ENCODE assay signal across 8 cellular contexts in the genomic region with DNA sequence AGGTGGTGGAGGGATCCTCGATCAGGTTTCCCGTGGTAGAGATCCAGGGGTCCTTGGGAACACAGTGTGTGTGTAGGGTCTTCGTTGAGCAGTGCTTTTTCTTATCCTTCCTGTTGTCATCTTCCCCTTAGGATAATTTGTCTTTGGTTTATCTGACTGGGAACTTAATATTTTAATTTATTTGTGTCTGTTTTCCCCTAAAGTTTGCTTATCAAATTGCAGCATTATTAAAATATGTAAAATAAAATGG. TPM values are rescaled to one million over a fixed set of nuclear protein-coding genes. Genes with fewer than 3 reads are reported as not detected.
DNase-seq lines count a peak whose midpoint lies in the region; ATAC-seq and TF ChIP-seq lines count a peak whose summit lies in the region.

No MANE protein-coding gene starts in this region.

- H3K36me3 Mint-ChIP-seq in activated T-helper 17 cell treated with anti-CD3 and anti-CD28 coated beads, Interleukin-2, amount 50 U/mL, for 72 hours (ENCODE audit: low read depth), result peaks cover 71% of the 10 kb centered on the region
- peaks cover 58% of the 10 kb centered on the region for H3K36me3 Mint-ChIP-seq in stimulated activated effector memory CD8-positive, alpha-beta T cell treated with anti-CD3 and anti-CD28 coated beads, Interleukin-12 subunit alpha, Interleukin-12 subunit beta, amount 100 ng/mL, for 72 hours

- peak overlapping the region; percentile 95 for H3K9ac ChIP-seq in iPS-15b (ENCODE audit: low read depth, low read length)

- H3K36me3 ChIP-seq in iPS-15b (ENCODE audit: control insufficient read depth, insufficient read depth, low read length), result no peaks in the 10 kb centered on the region

- H3K27me3 Mint-ChIP-seq in activated T-helper 17 cell treated with anti-CD3 and anti-CD28 coated beads, Interleukin-2, amount 50 U/mL, for 72 hours, result no peaks in the 10 kb centered on the region

- H3K4me3 ChIP-seq in HFF-Myc (replicated peaks; ENCODE audit: low read depth, low read length) (peak overlapping the region; percentile 93), iPS-15b (ENCODE audit: low read depth, low read length) (peak overlapping the region; percentile 99)

- H3K4me1 Mint-ChIP-seq in activated T-helper 17 cell treated with anti-CD3 and anti-CD28 coated beads, Interleukin-2, amount 50 U/mL, for 72 hours, result peaks cover 31% of the 10 kb centered on the region
- peaks cover 34% of the 10 kb centered on the region for H3K4me1 Mint-ChIP-seq in stimulated activated effector memory CD8-positive, alpha-beta T cell treated with anti-CD3 and anti-CD28 coated beads, Interleukin-12 subunit alpha, Interleukin-12 subunit beta, amount 100 ng/mL, for 72 hours

- H3K9me3 Mint-ChIP-seq in activated T-helper 17 cell treated with anti-CD3 and anti-CD28 coated beads, Interleukin-2, amount 50 U/mL, for 72 hours, result no peaks in the 10 kb centered on the region
- no peaks in the 10 kb centered on the region for H3K9me3 Mint-ChIP-seq in stimulated activated effector memory CD8-positive, alpha-beta T cell treated with anti-CD3 and anti-CD28 coated beads, Interleukin-12 subunit alpha, Interleukin-12 subunit beta, amount 100 ng/mL, for 72 hours

- H3K9me3 ChIP-seq in iPS-15b (ENCODE audit: control insufficient read depth, insufficient read depth, low read length), result no peaks in the 10 kb centered on the region

- no peak for TF ChIP-seq CTCF in HFF-Myc (IDR thresholded peaks at IDR 0.05; ENCODE audit: low read depth, low read length, missing control alignments)

- H3K4me1 ChIP-seq in iPS-15b (ENCODE audit: control insufficient read depth, insufficient read depth, low read length), result peaks cover 5% of the 10 kb centered on the region

- ATAC-seq in activated T-helper 17 cell treated with anti-CD3 and anti-CD28 coated beads, Interleukin-2, amount 50 U/mL, for 72 hours (replicated peaks), result no peak
- no peak for ATAC-seq in stimulated activated effector memory CD8-positive, alpha-beta T cell treated with anti-CD3 and anti-CD28 coated beads, Interleukin-12 subunit alpha, Interleukin-12 subunit beta, amount 100 ng/mL, for 72 hours
- no peak for ATAC-seq in GM21528 (IDR thresholded peaks at IDR 0.05; ENCODE audit: low FRiP score, unreplicated experiment)

- DNase-seq in HFF-Myc (ENCODE audit: extremely low read depth, low read depth) (no peak), NCI-H510A treated with DMSO at 0.1 percent for 48 hours (lab: John Stamatoyannopoulos, UW) (no peak), 8988T (no peak), AG20443 (ENCODE audit: low spot score) (no peak)
- DNase-seq in stimulated activated effector memory CD8-positive, alpha-beta T cell treated with anti-CD3 and anti-CD28 coated beads, Interleukin-12 subunit alpha, Interleukin-12 subunit beta, amount 100 ng/mL, for 72 hours (ENCODE audit: low spot score in 2 of 2), result no peak

- peak overlapping the region; percentile 97 for H3K4me3 Mint-ChIP-seq in activated T-helper 17 cell treated with anti-CD3 and anti-CD28 coated beads, Interleukin-2, amount 50 U/mL, for 72 hours
- peak overlapping the region; percentile 92 for H3K4me3 Mint-ChIP-seq in stimulated activated effector memory CD8-positive, alpha-beta T cell treated with anti-CD3 and anti-CD28 coated beads, Interleukin-12 subunit alpha, Interleukin-12 subunit beta, amount 100 ng/mL, for 72 hours

- H3K27ac Mint-ChIP-seq in activated T-helper 17 cell treated with anti-CD3 and anti-CD28 coated beads, Interleukin-2, amount 50 U/mL, for 72 hours, result peak overlapping the region; percentile 92
- peak overlapping the region; percentile 99 for H3K27ac Mint-ChIP-seq in stimulated activated effector memory CD8-positive, alpha-beta T cell treated with anti-CD3 and anti-CD28 coated beads, Interleukin-12 subunit alpha, Interleukin-12 subunit beta, amount 100 ng/mL, for 72 hours

- no peaks in the 10 kb centered on the region for H3K27me3 ChIP-seq in iPS-15b (ENCODE audit: control insufficient read depth, insufficient read depth, low read length)

RNA-seq across cellular contexts. Expression of a gene that starts 0.4 kb away (rescaled TPM):
- total RNA-seq in activated T-helper 17 cell treated with anti-CD3 and anti-CD28 coated beads, Interleukin-2, amount 50 U/mL, for 72 hours, result 10 to 100 TPM; 39.1 to 58.9 TPM

RNA-seq across cellular contexts. Expression of a gene that starts 0.6 kb away (rescaled TPM):
- 1 to 10 TPM; 4.0 to 5.2 TPM for total RNA-seq in activated T-helper 17 cell treated with anti-CD3 and anti-CD28 coated beads, Interleukin-2, amount 50 U/mL, for 72 hours

RNA-seq across cellular contexts. Expression of a gene that starts 38.4 kb away (rescaled TPM):
- 100 to 1,000 TPM; 111 to 127 TPM for total RNA-seq in activated T-helper 17 cell treated with anti-CD3 and anti-CD28 coated beads, Interleukin-2, amount 50 U/mL, for 72 hours
